Comparison of ENCODE assay signal across 8 cellular contexts in the genomic region with DNA sequence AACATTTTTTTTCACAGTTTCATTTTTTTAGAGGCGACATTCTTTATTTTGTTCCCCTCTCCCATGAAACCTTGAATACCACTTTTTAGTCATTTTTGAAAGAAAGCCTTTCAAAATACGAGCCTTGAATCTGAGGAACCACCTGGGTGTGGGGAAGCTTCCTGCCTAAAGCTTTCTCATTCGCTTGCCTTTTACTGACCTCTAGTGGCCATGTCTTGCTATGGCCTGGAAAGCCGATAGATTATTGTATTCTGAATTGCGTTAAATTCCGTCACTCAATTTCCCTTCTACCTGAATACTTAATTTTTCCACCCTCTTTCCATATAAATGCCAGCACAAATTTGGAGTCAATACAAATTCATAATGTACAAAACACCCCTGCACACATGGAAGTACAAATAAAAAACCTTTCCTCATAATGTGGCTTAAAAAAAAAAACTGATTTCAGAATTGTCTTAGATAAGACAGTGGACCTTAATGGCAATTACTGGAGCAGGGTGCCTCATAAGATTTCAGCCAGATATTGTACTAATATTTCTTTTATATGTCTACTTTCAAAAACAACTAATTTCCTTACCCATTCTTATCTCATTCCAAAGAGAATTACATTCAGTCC.
DNase-seq lines count a peak whose midpoint lies in the region; ATAC-seq, FAIRE-seq and TF ChIP-seq lines count a peak whose summit lies in the region.

No MANE protein-coding gene starts in this region.

- ATAC-seq in HG02642 (IDR thresholded peaks at IDR 0.05; ENCODE audit: poor library complexity, unreplicated experiment) (peak; percentile 95), T-cell (replicated peaks in 1 of 4) (peak in 2 of 4 experiments; percentile 59 to 67)

- H3K4me1 Mint-ChIP-seq in T-cell: peaks cover 0 to 4% (median 1%) of the 10 kb centered on the region in 3 donors

- H3K27ac Mint-ChIP-seq in T-cell: no peak overlapping the region

- no peaks in the 10 kb centered on the region for H3K4me1 ChIP-seq in breast epithelium

- no peaks in the 10 kb centered on the region for H3K36me3 ChIP-seq in breast epithelium

- no peaks in the 10 kb centered on the region for H3K9me3 Mint-ChIP-seq in T-cell

- POLR2A ChIA-PET in T-cell (lab: Charles Lee): no interaction called here

- peak; percentile 74 for TF ChIP-seq CTCF in GM12875 (IDR thresholded peaks at IDR 0.05; ENCODE audit: borderline replicate concordance, insufficient read depth, low read depth, low read length)
- peak; percentile 44 to 74 (median 69) for TF ChIP-seq CTCF in breast epithelium (IDR thresholded peaks at IDR 0.05)

- H3K9me3 ChIP-seq in breast epithelium: no peaks in the 10 kb centered on the region

- H3K27me3 ChIP-seq in breast epithelium: no peaks in the 10 kb centered on the region

- H3K36me3 Mint-ChIP-seq in T-cell: no peaks in the 10 kb centered on the region

- FAIRE-seq in A204.1 (lab: Jason Lieb, UNC): peak; percentile 91

- TF ChIP-seq POLR2A in breast epithelium (IDR thresholded peaks at IDR 0.05): no peak

- H3K4me3 Mint-ChIP-seq in T-cell: no peak overlapping the region

- peaks cover 18 to 21% of the 10 kb centered on the region in 2 donors for H3K27me3 Mint-ChIP-seq in T-cell

- DNase-seq in NAMALWA (ENCODE audit: low spot score) (peak; percentile 75), T-cell (peak in 29 of 34 experiments; percentile 2 to 50 (median 17)), breast epithelium (ENCODE audit: low spot score in 2 of 2) (peak in 1 of 2 donors; percentile 19), islet precursor cell (peak; percentile 67)
- peak; percentile 44 for DNase-seq in stimulated activated CD4-positive, alpha-beta T cell treated with anti-CD3 and anti-CD28 coated beads, Interleukin-2, amount 100 ng/mL, for 24 hours

- no peak overlapping the region for H3K27ac ChIP-seq in breast epithelium

- CTCF ChIA-PET in T-cell (lab: Charles Lee): interaction anchor here (0.6 to 1.0 kb wide), 6 partner anchors 9 to 243 kb away, joined by 3 to 10 read pairs (median 4); no protein-coding TSS in a partner anchor

- H3K4me3 ChIP-seq in GM12875 (ENCODE audit: low read depth, low read length): no peak overlapping the region
- H3K4me3 ChIP-seq in breast epithelium: no peak overlapping the region

- intact Hi-C loops in breast epithelium (cut with DNase I; ENCODE audit: low total_unique reads): no loop called here
